ENCODE assay signal across 1 cellular context in the genomic region with DNA sequence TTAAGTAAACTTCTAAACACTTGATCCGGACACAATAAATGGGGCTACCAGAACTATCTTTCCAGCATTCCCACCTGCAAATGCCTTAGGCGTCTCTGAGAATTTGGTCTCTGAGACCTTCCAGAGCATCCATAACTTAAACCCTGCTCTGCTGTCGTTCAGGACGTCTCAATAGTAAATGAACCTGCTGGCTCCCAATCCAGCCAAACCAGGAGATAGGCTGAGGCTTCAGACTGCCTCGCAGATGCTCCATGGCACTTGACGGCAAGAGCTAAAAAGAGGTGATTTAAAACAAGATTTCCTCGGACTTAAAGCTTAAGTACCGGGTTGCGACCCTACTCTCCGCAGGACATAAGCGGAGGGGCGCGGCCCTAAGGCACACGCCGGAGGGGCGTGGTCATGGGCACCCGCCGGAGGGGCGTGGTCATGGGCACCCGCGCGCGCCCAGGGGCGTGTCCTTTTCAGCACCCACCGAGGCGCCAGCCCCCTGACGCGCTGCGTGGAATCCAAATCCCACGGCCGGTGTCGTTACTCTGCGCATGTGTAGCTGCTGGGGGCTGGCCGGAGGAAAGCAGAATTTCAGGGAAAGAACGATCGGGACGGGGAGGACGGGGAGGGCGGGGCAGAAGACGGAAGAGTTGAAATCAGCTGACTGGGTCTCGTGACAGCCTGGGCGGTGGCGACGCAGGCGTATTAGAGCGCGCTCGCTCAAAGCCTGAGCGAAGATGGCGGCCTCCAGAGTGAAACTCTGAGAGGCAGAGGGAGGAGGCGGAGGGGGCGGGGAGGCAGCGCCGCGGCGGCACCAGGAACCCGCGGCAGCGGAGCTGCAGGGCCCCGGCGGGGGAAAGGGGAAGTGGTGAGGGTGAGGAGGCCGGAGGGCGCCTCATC.
A peak's percentile ranks its signal among the peaks of the same experiment; 100 is the strongest.
TF ChIP-seq lines count a peak whose summit lies in the region.

A gene with protein sequence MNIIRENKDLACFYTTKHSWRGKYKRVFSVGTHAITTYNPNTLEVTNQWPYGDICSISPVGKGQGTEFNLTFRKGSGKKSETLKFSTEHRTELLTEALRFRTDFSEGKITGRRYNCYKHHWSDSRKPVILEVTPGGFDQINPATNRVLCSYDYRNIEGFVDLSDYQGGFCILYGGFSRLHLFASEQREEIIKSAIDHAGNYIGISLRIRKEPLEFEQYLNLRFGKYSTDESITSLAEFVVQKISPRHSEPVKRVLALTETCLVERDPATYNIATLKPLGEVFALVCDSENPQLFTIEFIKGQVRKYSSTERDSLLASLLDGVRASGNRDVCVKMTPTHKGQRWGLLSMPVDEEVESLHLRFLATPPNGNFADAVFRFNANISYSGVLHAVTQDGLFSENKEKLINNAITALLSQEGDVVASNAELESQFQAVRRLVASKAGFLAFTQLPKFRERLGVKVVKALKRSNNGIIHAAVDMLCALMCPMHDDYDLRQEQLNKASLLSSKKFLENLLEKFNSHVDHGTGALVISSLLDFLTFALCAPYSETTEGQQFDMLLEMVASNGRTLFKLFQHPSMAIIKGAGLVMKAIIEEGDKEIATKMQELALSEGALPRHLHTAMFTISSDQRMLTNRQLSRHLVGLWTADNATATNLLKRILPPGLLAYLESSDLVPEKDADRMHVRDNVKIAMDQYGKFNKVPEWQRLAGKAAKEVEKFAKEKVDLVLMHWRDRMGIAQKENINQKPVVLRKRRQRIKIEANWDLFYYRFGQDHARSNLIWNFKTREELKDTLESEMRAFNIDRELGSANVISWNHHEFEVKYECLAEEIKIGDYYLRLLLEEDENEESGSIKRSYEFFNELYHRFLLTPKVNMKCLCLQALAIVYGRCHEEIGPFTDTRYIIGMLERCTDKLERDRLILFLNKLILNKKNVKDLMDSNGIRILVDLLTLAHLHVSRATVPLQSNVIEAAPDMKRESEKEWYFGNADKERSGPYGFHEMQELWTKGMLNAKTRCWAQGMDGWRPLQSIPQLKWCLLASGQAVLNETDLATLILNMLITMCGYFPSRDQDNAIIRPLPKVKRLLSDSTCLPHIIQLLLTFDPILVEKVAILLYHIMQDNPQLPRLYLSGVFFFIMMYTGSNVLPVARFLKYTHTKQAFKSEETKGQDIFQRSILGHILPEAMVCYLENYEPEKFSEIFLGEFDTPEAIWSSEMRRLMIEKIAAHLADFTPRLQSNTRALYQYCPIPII (N-terminal part only) (plus strand): TSS at position 696 of the 888 bp plus-strand sequence. CDS start 17,049 bp downstream, outside the sequence.

TF ChIP-seq in HepG2, 621 proteins besides CTCF, POLR2A, EP300 and RAD21 (continued from another document and continues in another):
- TF ChIP-seq, protein P1, sequence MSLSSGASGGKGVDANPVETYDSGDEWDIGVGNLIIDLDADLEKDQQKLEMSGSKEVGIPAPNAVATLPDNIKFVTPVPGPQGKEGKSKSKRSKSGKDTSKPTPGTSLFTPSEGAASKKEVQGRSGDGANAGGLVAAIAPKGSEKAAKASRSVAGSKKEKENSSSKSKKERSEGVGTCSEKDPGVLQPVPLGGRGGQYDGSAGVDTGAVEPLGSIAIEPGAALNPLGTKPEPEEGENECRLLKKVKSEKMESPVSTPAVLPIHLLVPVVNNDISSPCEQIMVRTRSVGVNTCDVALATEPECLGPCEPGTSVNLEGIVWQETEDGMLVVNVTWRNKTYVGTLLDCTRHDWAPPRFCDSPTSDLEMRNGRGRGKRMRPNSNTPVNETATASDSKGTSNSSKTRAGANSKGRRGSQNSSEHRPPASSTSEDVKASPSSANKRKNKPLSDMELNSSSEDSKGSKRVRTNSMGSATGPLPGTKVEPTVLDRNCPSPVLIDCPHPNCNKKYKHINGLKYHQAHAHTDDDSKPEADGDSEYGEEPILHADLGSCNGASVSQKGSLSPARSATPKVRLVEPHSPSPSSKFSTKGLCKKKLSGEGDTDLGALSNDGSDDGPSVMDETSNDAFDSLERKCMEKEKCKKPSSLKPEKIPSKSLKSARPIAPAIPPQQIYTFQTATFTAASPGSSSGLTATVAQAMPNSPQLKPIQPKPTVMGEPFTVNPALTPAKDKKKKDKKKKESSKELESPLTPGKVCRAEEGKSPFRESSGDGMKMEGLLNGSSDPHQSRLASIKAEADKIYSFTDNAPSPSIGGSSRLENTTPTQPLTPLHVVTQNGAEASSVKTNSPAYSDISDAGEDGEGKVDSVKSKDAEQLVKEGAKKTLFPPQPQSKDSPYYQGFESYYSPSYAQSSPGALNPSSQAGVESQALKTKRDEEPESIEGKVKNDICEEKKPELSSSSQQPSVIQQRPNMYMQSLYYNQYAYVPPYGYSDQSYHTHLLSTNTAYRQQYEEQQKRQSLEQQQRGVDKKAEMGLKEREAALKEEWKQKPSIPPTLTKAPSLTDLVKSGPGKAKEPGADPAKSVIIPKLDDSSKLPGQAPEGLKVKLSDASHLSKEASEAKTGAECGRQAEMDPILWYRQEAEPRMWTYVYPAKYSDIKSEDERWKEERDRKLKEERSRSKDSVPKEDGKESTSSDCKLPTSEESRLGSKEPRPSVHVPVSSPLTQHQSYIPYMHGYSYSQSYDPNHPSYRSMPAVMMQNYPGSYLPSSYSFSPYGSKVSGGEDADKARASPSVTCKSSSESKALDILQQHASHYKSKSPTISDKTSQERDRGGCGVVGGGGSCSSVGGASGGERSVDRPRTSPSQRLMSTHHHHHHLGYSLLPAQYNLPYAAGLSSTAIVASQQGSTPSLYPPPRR (CRISPR knock-in tag; IDR thresholded peaks at IDR 0.05; ENCODE audit: borderline replicate concordance) = peak; percentile 16; the same call in 1 of the 2 replicates
- TF ChIP-seq ZNF790 (CRISPR knock-in tag; IDR thresholded peaks at IDR 0.05; ENCODE audit: borderline replicate concordance) (no peak), SALL2 (CRISPR knock-in tag; IDR thresholded peaks at IDR 0.05) (peak; percentile 29; the same call in 1 of the 2 replicates), ZNF709 (CRISPR knock-in tag; IDR thresholded peaks at IDR 0.05) (no peak), TAF15 (IDR thresholded peaks at IDR 0.05; ENCODE audit: low read depth, low read length, poor library complexity, severe bottlenecking) (no peak), MBNL3 (CRISPR knock-in tag; conservative IDR thresholded peaks at IDR 0.05) (no peak), HDAC6 (IDR thresholded peaks at IDR 0.05; ENCODE audit: low read depth, low read length) (no peak), ZSCAN20 (CRISPR knock-in tag; IDR thresholded peaks at IDR 0.05; ENCODE audit: borderline replicate concordance) (0 out of 2 replicates have a peak, but pooled peaks have one; percentile 52), RBM22 (optimal IDR thresholded peaks at IDR 0.05; ENCODE audit: low read length) (no peak), EED (CRISPR knock-in tag; IDR thresholded peaks at IDR 0.05) (no peak), EEA1 (CRISPR knock-in tag; IDR thresholded peaks at IDR 0.05; ENCODE audit: borderline replicate concordance) (no peak), FLYWCH1 (CRISPR knock-in tag; IDR thresholded peaks at IDR 0.05) (no peak), MIXL1 (CRISPR knock-in tag; IDR thresholded peaks at IDR 0.05) (no peak), THYN1 (CRISPR knock-in tag; IDR thresholded peaks at IDR 0.05; ENCODE audit: borderline replicate concordance, low read depth) (no peak), NPAS2 (CRISPR knock-in tag; IDR thresholded peaks at IDR 0.05; ENCODE audit: borderline replicate concordance) (no peak), IRX3 (CRISPR knock-in tag; IDR thresholded peaks at IDR 0.05; ENCODE audit: borderline replicate concordance, low read depth) (no peak), THAP11 (CRISPR knock-in tag; IDR thresholded peaks at IDR 0.05) (peak; percentile 68), ZNF557 (CRISPR knock-in tag; IDR thresholded peaks at IDR 0.05) (no peak)
- TF ChIP-seq, protein P2, sequence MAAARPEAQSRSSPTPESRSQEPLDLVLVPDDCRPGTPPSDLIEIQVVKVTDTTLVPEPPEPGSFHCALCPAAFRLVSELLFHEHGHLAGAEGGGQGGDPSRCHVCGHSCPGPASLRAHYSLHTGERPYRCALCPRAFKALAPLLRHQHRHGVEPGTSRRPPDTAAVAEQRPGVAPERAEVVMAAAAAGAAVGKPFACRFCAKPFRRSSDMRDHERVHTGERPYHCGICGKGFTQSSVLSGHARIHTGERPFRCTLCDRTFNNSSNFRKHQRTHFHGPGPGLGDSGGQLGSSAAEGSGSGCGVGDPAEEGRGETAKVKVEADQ (CRISPR knock-in tag; IDR thresholded peaks at IDR 0.05; ENCODE audit: borderline replicate concordance) = peak; percentile 40
- TF ChIP-seq, protein P3, sequence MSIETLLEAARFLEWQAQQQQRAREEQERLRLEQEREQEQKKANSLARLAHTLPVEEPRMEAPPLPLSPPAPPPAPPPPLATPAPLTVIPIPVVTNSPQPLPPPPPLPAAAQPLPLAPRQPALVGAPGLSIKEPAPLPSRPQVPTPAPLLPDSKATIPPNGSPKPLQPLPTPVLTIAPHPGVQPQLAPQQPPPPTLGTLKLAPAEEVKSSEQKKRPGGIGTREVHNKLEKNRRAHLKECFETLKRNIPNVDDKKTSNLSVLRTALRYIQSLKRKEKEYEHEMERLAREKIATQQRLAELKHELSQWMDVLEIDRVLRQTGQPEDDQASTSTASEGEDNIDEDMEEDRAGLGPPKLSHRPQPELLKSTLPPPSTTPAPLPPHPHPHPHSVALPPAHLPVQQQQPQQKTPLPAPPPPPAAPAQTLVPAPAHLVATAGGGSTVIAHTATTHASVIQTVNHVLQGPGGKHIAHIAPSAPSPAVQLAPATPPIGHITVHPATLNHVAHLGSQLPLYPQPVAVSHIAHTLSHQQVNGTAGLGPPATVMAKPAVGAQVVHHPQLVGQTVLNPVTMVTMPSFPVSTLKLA (IDR thresholded peaks at IDR 0.05) = peak; percentile 49; the same call in 1 of the 2 replicates
- TF ChIP-seq, protein P4, sequence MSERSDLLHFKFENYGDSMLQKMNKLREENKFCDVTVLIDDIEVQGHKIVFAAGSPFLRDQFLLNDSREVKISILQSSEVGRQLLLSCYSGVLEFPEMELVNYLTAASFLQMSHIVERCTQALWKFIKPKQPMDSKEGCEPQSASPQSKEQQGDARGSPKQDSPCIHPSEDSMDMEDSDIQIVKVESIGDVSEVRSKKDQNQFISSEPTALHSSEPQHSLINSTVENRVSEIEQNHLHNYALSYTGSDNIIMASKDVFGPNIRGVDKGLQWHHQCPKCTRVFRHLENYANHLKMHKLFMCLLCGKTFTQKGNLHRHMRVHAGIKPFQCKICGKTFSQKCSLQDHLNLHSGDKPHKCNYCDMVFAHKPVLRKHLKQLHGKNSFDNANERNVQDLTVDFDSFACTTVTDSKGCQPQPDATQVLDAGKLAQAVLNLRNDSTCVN (CRISPR knock-in tag; IDR thresholded peaks at IDR 0.05; ENCODE audit: borderline replicate concordance) = 0 out of 2 replicates have a peak, but pooled peaks have one; percentile 11
- TF ChIP-seq, protein P5, sequence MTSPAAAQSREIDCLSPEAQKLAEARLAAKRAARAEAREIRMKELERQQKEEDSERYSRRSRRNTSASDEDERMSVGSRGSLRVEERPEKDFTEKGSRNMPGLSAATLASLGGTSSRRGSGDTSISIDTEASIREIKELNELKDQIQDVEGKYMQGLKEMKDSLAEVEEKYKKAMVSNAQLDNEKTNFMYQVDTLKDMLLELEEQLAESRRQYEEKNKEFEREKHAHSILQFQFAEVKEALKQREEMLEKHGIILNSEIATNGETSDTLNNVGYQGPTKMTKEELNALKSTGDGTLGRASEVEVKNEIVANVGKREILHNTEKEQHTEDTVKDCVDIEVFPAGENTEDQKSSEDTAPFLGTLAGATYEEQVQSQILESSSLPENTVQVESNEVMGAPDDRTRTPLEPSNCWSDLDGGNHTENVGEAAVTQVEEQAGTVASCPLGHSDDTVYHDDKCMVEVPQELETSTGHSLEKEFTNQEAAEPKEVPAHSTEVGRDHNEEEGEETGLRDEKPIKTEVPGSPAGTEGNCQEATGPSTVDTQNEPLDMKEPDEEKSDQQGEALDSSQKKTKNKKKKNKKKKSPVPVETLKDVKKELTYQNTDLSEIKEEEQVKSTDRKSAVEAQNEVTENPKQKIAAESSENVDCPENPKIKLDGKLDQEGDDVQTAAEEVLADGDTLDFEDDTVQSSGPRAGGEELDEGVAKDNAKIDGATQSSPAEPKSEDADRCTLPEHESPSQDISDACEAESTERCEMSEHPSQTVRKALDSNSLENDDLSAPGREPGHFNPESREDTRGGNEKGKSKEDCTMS (CRISPR knock-in tag; conservative IDR thresholded peaks at IDR 0.05) = no peak
- TF ChIP-seq, protein P6, sequence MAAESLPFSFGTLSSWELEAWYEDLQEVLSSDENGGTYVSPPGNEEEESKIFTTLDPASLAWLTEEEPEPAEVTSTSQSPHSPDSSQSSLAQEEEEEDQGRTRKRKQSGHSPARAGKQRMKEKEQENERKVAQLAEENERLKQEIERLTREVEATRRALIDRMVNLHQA (CRISPR knock-in tag; IDR thresholded peaks at IDR 0.05) = no peak
- TF ChIP-seq, protein P7, sequence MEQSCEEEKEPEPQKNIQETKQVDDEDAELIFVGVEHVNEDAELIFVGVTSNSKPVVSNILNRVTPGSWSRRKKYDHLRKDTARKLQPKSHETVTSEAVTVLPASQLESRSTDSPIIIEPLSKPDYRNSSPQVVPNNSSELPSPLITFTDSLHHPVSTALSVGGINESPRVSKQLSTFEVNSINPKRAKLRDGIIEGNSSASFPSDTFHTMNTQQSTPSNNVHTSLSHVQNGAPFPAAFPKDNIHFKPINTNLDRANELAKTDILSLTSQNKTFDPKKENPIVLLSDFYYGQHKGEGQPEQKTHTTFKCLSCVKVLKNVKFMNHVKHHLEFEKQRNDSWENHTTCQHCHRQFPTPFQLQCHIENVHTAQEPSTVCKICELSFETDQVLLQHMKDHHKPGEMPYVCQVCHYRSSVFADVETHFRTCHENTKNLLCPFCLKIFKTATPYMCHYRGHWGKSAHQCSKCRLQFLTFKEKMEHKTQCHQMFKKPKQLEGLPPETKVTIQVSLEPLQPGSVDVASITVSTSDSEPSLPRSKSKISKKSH (CRISPR knock-in tag; IDR thresholded peaks at IDR 0.05; ENCODE audit: borderline replicate concordance) = no peak
- TF ChIP-seq, protein P8, sequence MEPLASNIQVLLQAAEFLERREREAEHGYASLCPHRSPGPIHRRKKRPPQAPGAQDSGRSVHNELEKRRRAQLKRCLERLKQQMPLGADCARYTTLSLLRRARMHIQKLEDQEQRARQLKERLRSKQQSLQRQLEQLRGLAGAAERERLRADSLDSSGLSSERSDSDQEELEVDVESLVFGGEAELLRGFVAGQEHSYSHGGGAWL (CRISPR knock-in tag; IDR thresholded peaks at IDR 0.05) = peak; percentile 39; the same call in 1 of the 2 replicates
- TF ChIP-seq, protein P9, sequence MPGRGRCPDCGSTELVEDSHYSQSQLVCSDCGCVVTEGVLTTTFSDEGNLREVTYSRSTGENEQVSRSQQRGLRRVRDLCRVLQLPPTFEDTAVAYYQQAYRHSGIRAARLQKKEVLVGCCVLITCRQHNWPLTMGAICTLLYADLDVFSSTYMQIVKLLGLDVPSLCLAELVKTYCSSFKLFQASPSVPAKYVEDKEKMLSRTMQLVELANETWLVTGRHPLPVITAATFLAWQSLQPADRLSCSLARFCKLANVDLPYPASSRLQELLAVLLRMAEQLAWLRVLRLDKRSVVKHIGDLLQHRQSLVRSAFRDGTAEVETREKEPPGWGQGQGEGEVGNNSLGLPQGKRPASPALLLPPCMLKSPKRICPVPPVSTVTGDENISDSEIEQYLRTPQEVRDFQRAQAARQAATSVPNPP (CRISPR knock-in tag; IDR thresholded peaks at IDR 0.05) = peak; percentile 27; the same call in 1 of the 2 replicates
- TF ChIP-seq, protein P10, sequence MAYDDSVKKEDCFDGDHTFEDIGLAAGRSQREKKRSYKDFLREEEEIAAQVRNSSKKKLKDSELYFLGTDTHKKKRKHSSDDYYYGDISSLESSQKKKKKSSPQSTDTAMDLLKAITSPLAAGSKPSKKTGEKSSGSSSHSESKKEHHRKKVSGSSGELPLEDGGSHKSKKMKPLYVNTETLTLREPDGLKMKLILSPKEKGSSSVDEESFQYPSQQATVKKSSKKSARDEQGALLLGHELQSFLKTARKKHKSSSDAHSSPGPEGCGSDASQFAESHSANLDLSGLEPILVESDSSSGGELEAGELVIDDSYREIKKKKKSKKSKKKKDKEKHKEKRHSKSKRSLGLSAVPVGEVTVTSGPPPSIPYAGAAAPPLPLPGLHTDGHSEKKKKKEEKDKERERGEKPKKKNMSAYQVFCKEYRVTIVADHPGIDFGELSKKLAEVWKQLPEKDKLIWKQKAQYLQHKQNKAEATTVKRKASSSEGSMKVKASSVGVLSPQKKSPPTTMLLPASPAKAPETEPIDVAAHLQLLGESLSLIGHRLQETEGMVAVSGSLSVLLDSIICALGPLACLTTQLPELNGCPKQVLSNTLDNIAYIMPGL (CRISPR knock-in tag; IDR thresholded peaks at IDR 0.05; ENCODE audit: borderline replicate concordance in 1 of 2, low read depth in 1 of 2) = peak; percentile 25 to 68; a peak in 3 of 4 replicates
